Comparison of ENCODE assay signal across 8 cellular contexts in genomic region chr14:35155962-35156361, GRCh38. TPM values are rescaled to one million over a fixed set of nuclear protein-coding genes. Genes with fewer than 3 reads are reported as not detected.
DNase-seq lines count a peak whose midpoint lies in the region; ATAC-seq and TF ChIP-seq lines count a peak whose summit lies in the region.

No MANE protein-coding gene starts in this region.

- H3K4me1 ChIP-seq in GM23248 (ENCODE audit: insufficient read depth) (peaks cover 24% of the 10 kb centered on the region), hepatocyte (ENCODE audit: insufficient read depth) (no peaks in the 10 kb centered on the region), aorta (ENCODE audit: control insufficient read depth in 1 of 2, insufficient read depth in 2 of 2, low read length in 2 of 2) (no peaks in the 10 kb centered on the region)

- H3K4me3 ChIP-seq in AG10803 (ENCODE audit: low read length) (no peak overlapping the region), GM23248 (no peak overlapping the region), hepatocyte (no peak overlapping the region), aorta (ENCODE audit: low read length in 2 of 2) (no peak overlapping the region)

- TF ChIP-seq CTCF in AG10803 (conservative IDR thresholded peaks at IDR 0.05; ENCODE audit: low read length) (no peak), hepatocyte (IDR thresholded peaks at IDR 0.05; ENCODE audit: poor library complexity) (no peak)

- H3K9ac ChIP-seq in GM23248: no peak overlapping the region

- intact Hi-C loops in aorta (cut with DNase I) (no loop called here), sciatic nerve (cut with DNase I) (no loop called here)

- H3K79me2 ChIP-seq in GM23248 (ENCODE audit: insufficient read depth): peaks cover 12% of the 10 kb centered on the region
- H3K79me2 ChIP-seq in hepatocyte: no peaks in the 10 kb centered on the region

- peaks cover 12% of the 10 kb centered on the region for H3K36me3 Mint-ChIP-seq in T-helper 17 cell (ENCODE audit: low read depth)

- no peak overlapping the region for H3K27ac Mint-ChIP-seq in T-helper 17 cell

- H3K27me3 ChIP-seq in GM23248 (replicated peaks; ENCODE audit: insufficient read depth) (no peaks in the 10 kb centered on the region), hepatocyte (no peaks in the 10 kb centered on the region), aorta (ENCODE audit: control insufficient read depth in 1 of 2, insufficient read depth in 2 of 2, low read length in 1 of 2) (no peaks in the 10 kb centered on the region)

- no peaks in the 10 kb centered on the region for H3K27me3 Mint-ChIP-seq in T-helper 17 cell

- H3K27ac ChIP-seq in GM23248 (0 out of 2 replicates have a peak overlapping the region, but pooled peaks have one; percentile 5), hepatocyte (no peak overlapping the region), aorta (ENCODE audit: low read depth in 1 of 2, low read length in 2 of 2) (no peak overlapping the region)

- H3K36me3 ChIP-seq in GM23248 (ENCODE audit: low read depth) (no peaks in the 10 kb centered on the region), hepatocyte (replicated peaks; ENCODE audit: insufficient read depth, low read depth) (no peaks in the 10 kb centered on the region), aorta (ENCODE audit: control insufficient read depth in 1 of 2, insufficient read depth in 2 of 2, low read length in 1 of 2) (peaks cover 0 to 2% of the 10 kb centered on the region in 2 donors)

- peak overlapping the region; percentile 36 for H3K4me3 Mint-ChIP-seq in T-helper 17 cell

- 8 to 14% methylated on average over 1 of the region's 1 CpG for WGBS in GM23248 (ENCODE audit: low coverage in 1 of 2, low lambda C conversion rate in 2 of 2, missing lambda C conversion rate in 2 of 2), 2 experiments
- 59% methylated on average over 1 of the region's 1 CpG for WGBS in hepatocyte (ENCODE audit: low lambda C conversion rate, missing lambda C conversion rate)
- WGBS in aorta, 2 donors: 35 to 42% methylated on average over 1 of the region's 1 CpG

- in situ Hi-C loops in GM23248 (cut with MboI): no loop called here

- H4K20me1 ChIP-seq in GM23248 (ENCODE audit: insufficient read depth) (no peaks in the 10 kb centered on the region), hepatocyte (ENCODE audit: insufficient read depth, poor library complexity, severe bottlenecking) (no peaks in the 10 kb centered on the region)

- peak overlapping the region; percentile 14 for H3K4me2 ChIP-seq in GM23248 (ENCODE audit: unreplicated experiment)
- H3K4me2 ChIP-seq in hepatocyte: no peak overlapping the region

- H3F3A ChIP-seq in GM23248 (ENCODE audit: insufficient read depth): peaks cover 16% of the 10 kb centered on the region; the same call in 1 of the 2 replicates

- H3K9me2 ChIP-seq in GM23248 (ENCODE audit: insufficient read depth) (no peaks in the 10 kb centered on the region), hepatocyte (replicated peaks; ENCODE audit: insufficient read depth) (no peaks in the 10 kb centered on the region)

- H2AFZ ChIP-seq in GM23248: no peak overlapping the region
- no peak overlapping the region for H2AFZ ChIP-seq in hepatocyte

- DNase-seq in AG10803 (ENCODE audit: low read depth) (peak; percentile 15), GM23248 (peak; percentile 40), T-helper 17 cell (no peak), hepatocyte (ENCODE audit: low spot score) (peak; percentile 3), aorta (no peak), sciatic nerve (ENCODE audit: low spot score) (no peak)

- H3K9me3 ChIP-seq in GM23248 (ENCODE audit: low read depth): no peaks in the 10 kb centered on the region
- no peaks in the 10 kb centered on the region for H3K9me3 ChIP-seq in T-helper 17 cell (ENCODE audit: control insufficient read depth, low read length, poor library complexity, severe bottlenecking)
- H3K9me3 ChIP-seq in hepatocyte (ENCODE audit: low read depth): no peaks in the 10 kb centered on the region
- H3K9me3 ChIP-seq in aorta (ENCODE audit: control insufficient read depth, low read length): no peaks in the 10 kb centered on the region

- peaks cover 43% of the 10 kb centered on the region for H3K4me1 Mint-ChIP-seq in T-helper 17 cell

- peak; percentile 61 for ATAC-seq in T-helper 17 cell
- no peak for ATAC-seq in GM21717 (IDR thresholded peaks at IDR 0.05; ENCODE audit: unreplicated experiment)
- no peak for ATAC-seq in aorta (ENCODE audit: low FRiP score)
- no peak for ATAC-seq in GM21529 (IDR thresholded peaks at IDR 0.05; ENCODE audit: unreplicated experiment)
- no peak for ATAC-seq in sciatic nerve

RNA-seq across cellular contexts. Expression of gene PRORP, which starts 33.6 kb away (rescaled TPM):
- total RNA-seq in GM23248 (2014; rRNA removed; shearing (Covaris generic)): 18.2 and 32.7 TPM in 2 replicates
- polyA plus RNA-seq in GM23248 (2016; fragmentation: Nextera tagmentation; extraction: Ambion mirVana): 23.2 and 24.9 TPM in 2 replicates
- total RNA-seq in T-helper 17 cell: 10 to 100 TPM; 42.5 to 43.6 TPM
- total RNA-seq in hepatocyte: 39.9 and 48.2 TPM in 2 replicates
- polyA plus RNA-seq in hepatocyte: 19.8 and 25.8 TPM in 2 replicates
- total RNA-seq in aorta: 10 to 100 TPM; 20.0 to 20.4 TPM
- 10 to 100 TPM; 11.0 to 11.5 TPM for polyA plus RNA-seq in aorta
- 16.5 TPM for total RNA-seq in sciatic nerve

RNA-seq across cellular contexts. Expression of gene PPP2R3C, which starts 34.2 kb away (rescaled TPM):
- total RNA-seq in GM23248 (2014; rRNA removed; shearing (Covaris generic)): 18.5 and 25.7 TPM in 2 replicates
- polyA plus RNA-seq in GM23248 (2016; fragmentation: Nextera tagmentation; extraction: Ambion mirVana) (41.2 and 41.7 TPM in 2 replicates), hepatocyte (36.1 and 40.7 TPM in 2 replicates), aorta (10 to 100 TPM; 47.2 to 63.2 TPM)
- total RNA-seq in T-helper 17 cell (10 to 100 TPM; 37.7 to 41.7 TPM), hepatocyte (38.5 and 53.7 TPM in 2 replicates), aorta (10 to 100 TPM; 33.1 to 36.6 TPM), sciatic nerve (33.8 TPM)

Comparison
In these comparisons a context has a peak if more than half of its experiments do, and no peak if none do; other contexts are left out.
1. DNase-seq: peak in AG10803 (single experiment), GM23248 (single experiment) and hepatocyte (single experiment); none in T-helper 17 cell (0 of 3), aorta (0 of 2) and sciatic nerve (single experiment).